8 cellular contexts compared by ENCODE assay signal in the genomic region with DNA sequence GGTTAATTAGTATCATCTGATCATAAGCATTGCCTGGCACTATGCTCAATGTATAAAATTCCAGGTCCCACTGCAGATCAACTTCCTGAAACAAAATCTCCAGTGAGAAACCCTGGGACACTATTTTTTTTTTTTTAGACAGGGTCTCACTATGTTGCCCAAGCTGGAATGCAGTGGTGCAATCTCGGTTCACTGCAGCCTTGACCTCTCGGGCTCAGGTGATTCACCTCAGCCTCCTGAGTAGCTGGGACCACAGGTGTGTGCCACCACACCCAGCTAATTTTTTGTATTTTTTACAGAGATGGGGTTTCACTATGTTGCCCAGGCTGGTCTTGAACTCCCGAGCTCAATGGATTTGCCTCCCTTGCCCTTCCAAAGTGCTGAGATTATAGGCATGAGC.
"Had no signal": no experiment of that assay in that cellular context is flagged by ENCODE, and none has a peak within 500 bp of the region (broad histone marks: within the 10 kb centered on the region; RNA-seq: fewer than 3 reads in every experiment).

No MANE protein-coding gene starts in this region.

- H3K4me3 ChIP-seq: GM23338, HAP-1, K562 had no signal

- H3K9me3 ChIP-seq: HAP-1 had no signal

- H2AFZ ChIP-seq: GM23338 had no signal

- DNase-seq: H7, IMR-90, KG1 had no signal

- H3K4me2 ChIP-seq: GM23338 had no signal

- H3K4me1 ChIP-seq: HAP-1 had no signal

- ATAC-seq: GM23338, HCT116, K562 had no signal

- FAIRE-seq: K562 had no signal

- H3K27ac ChIP-seq: HL-60 had no signal
